In the genomic region with DNA sequence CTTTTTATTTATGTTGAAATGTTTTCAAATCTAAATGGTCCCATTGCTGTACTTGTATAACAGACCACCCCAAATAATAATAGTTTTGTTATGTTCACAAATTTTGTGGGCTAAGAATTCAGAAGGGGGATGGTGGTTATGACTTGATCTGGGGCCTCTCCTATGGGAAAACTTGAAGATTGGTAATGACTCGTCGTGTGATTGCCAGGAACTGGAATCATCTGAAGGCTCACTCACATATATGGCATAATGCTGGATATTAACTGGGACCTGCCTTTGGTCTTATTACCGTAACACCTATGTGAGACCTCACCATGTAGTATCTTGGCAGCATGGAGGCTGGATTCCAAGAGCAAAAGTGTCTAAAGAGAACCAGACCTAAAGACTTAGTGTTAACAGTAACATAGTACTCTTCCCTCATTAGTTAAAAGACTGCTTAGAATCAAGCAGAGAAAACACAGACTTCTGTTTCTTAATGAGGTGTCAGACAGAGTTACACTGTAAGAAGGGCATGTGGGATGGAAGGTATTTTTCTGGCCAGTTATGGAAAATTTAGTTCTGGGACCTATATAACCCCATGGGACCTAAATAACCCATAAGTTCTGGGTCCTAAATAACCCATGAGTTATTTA, we compare ENCODE assay signal across 1 cellular context.
TF ChIP-seq lines count a peak whose summit lies in the region.

No MANE protein-coding gene starts in this region.

TF ChIP-seq in K562, 482 proteins besides CTCF, POLR2A, EP300 and RAD21:
- TF ChIP-seq ZNF780A (CRISPR knock-in tag; IDR thresholded peaks at IDR 0.05) (no peak), RHOXF2B (CRISPR knock-in tag; conservative IDR thresholded peaks at IDR 0.05) (no peak), ZC3H4 (CRISPR knock-in tag; IDR thresholded peaks at IDR 0.05; ENCODE audit: borderline replicate concordance) (no peak), BRCA1 (IDR thresholded peaks at IDR 0.05) (no peak), BRCA1 (CRISPR knock-in tag; IDR thresholded peaks at IDR 0.05) (no peak), ZFPM2 (CRISPR knock-in tag; IDR thresholded peaks at IDR 0.05) (no peak), MYC (IDR thresholded peaks at IDR 0.05; ENCODE audit: low read depth, low read length) (no peak), MYC (CRISPR knock-in tag; IDR thresholded peaks at IDR 0.05; ENCODE audit: borderline replicate concordance, low read depth) (no peak), FIP1L1 (IDR thresholded peaks at IDR 0.05; ENCODE audit: low read depth, low read length, poor library complexity, severe bottlenecking) (no peak), TRIM24 (IDR thresholded peaks at IDR 0.05) (no peak), SLC30A9 (CRISPR knock-in tag; IDR thresholded peaks at IDR 0.05) (no peak), ZNF445 (CRISPR knock-in tag; IDR thresholded peaks at IDR 0.05; ENCODE audit: low read depth) (no peak)
- TF ChIP-seq, protein P1, sequence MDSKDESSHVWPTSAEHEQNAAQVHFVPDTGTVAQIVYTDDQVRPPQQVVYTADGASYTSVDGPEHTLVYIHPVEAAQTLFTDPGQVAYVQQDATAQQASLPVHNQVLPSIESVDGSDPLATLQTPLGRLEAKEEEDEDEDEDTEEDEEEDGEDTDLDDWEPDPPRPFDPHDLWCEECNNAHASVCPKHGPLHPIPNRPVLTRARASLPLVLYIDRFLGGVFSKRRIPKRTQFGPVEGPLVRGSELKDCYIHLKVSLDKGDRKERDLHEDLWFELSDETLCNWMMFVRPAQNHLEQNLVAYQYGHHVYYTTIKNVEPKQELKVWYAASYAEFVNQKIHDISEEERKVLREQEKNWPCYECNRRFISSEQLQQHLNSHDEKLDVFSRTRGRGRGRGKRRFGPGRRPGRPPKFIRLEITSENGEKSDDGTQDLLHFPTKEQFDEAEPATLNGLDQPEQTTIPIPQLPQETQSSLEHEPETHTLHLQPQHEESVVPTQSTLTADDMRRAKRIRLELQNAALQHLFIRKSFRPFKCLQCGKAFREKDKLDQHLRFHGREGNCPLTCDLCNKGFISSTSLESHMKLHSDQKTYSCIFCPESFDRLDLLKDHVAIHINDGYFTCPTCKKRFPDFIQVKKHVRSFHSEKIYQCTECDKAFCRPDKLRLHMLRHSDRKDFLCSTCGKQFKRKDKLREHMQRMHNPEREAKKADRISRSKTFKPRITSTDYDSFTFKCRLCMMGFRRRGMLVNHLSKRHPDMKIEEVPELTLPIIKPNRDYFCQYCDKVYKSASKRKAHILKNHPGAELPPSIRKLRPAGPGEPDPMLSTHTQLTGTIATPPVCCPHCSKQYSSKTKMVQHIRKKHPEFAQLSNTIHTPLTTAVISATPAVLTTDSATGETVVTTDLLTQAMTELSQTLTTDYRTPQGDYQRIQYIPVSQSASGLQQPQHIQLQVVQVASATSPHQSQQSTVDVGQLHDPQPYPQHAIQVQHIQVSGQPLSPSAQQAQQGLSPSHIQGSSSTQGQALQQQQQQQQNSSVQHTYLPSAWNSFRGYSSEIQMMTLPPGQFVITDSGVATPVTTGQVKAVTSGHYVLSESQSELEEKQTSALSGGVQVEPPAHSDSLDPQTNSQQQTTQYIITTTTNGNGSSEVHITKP (IDR thresholded peaks at IDR 0.05; ENCODE audit: partially characterized antibody): no peak
- TF ChIP-seq, protein P2, sequence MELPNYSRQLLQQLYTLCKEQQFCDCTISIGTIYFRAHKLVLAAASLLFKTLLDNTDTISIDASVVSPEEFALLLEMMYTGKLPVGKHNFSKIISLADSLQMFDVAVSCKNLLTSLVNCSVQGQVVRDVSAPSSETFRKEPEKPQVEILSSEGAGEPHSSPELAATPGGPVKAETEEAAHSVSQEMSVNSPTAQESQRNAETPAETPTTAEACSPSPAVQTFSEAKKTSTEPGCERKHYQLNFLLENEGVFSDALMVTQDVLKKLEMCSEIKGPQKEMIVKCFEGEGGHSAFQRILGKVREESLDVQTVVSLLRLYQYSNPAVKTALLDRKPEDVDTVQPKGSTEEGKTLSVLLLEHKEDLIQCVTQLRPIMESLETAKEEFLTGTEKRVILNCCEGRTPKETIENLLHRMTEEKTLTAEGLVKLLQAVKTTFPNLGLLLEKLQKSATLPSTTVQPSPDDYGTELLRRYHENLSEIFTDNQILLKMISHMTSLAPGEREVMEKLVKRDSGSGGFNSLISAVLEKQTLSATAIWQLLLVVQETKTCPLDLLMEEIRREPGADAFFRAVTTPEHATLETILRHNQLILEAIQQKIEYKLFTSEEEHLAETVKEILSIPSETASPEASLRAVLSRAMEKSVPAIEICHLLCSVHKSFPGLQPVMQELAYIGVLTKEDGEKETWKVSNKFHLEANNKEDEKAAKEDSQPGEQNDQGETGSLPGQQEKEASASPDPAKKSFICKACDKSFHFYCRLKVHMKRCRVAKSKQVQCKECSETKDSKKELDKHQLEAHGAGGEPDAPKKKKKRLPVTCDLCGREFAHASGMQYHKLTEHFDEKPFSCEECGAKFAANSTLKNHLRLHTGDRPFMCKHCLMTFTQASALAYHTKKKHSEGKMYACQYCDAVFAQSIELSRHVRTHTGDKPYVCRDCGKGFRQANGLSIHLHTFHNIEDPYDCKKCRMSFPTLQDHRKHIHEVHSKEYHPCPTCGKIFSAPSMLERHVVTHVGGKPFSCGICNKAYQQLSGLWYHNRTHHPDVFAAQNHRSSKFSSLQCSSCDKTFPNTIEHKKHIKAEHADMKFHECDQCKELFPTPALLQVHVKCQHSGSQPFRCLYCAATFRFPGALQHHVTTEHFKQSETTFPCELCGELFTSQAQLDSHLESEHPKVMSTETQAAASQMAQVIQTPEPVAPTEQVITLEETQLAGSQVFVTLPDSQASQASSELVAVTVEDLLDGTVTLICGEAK (IDR thresholded peaks at IDR 0.05): no peak
- TF ChIP-seq, protein P2 (CRISPR knock-in tag; IDR thresholded peaks at IDR 0.05): no peak
- TF ChIP-seq, protein P3, sequence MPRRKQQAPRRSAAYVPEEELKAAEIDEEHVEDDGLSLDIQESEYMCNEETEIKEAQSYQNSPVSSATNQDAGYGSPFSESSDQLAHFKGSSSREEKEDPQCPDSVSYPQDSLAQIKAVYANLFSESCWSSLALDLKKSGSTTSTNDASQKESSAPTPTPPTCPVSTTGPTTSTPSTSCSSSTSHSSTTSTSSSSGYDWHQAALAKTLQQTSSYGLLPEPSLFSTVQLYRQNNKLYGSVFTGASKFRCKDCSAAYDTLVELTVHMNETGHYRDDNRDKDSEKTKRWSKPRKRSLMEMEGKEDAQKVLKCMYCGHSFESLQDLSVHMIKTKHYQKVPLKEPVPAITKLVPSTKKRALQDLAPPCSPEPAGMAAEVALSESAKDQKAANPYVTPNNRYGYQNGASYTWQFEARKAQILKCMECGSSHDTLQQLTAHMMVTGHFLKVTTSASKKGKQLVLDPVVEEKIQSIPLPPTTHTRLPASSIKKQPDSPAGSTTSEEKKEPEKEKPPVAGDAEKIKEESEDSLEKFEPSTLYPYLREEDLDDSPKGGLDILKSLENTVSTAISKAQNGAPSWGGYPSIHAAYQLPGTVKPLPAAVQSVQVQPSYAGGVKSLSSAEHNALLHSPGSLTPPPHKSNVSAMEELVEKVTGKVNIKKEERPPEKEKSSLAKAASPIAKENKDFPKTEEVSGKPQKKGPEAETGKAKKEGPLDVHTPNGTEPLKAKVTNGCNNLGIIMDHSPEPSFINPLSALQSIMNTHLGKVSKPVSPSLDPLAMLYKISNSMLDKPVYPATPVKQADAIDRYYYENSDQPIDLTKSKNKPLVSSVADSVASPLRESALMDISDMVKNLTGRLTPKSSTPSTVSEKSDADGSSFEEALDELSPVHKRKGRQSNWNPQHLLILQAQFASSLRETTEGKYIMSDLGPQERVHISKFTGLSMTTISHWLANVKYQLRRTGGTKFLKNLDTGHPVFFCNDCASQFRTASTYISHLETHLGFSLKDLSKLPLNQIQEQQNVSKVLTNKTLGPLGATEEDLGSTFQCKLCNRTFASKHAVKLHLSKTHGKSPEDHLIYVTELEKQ (CRISPR knock-in tag; IDR thresholded peaks at IDR 0.05): no peak
- TF ChIP-seq, protein P4, sequence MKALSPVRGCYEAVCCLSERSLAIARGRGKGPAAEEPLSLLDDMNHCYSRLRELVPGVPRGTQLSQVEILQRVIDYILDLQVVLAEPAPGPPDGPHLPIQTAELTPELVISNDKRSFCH (CRISPR knock-in tag; IDR thresholded peaks at IDR 0.05): no peak
- TF ChIP-seq, protein P4 (tag; IDR thresholded peaks at IDR 0.05): no peak
TF ChIP-seq in K562: peak in this region for 0.
